Comparison of ENCODE assay signal across 17 cellular contexts in genomic region chr16:72860726-72861562, GRCh38.
"Had no signal": no experiment of that assay in that cellular context is flagged by ENCODE, and none has a peak within 500 bp of the region (broad histone marks: within the 10 kb centered on the region; RNA-seq: fewer than 3 reads in every experiment).

No MANE protein-coding gene starts in this region.

- H3K27ac Mint-ChIP-seq: activated naive CD4-positive, alpha-beta T cell treated with anti-CD3 and anti-CD28 coated beads, Interleukin-2, amount 10 ng/mL, durations not matched to agents 7 days and 5 days; activated T-helper 2 cell treated with anti-CD3 and anti-CD28 coated beads, Interferon-gamma antibody, Interleukin-2, Interleukin-4, amounts not matched to agents 10 μg/mL and 5 μg/mL and 100 μg/mL, durations not matched to agents 14 hours and 24 hours and 36 hours; T-helper 17 cell had no signal

- H3K27me3 ChIP-seq: stomach, testis, uterus had no signal

- H3K4me1 ChIP-seq: parathyroid adenoma, testis, uterus had no signal

- H3K27ac ChIP-seq: parathyroid adenoma, testis, WERI-Rb-1 had no signal

- H3K4me3 Mint-ChIP-seq: activated naive CD4-positive, alpha-beta T cell treated with anti-CD3 and anti-CD28 coated beads, Interleukin-2, amount 10 ng/mL, durations not matched to agents 7 days and 5 days; T-helper 17 cell had no signal

- ATAC-seq: T-helper 17 cell had no signal

- H3K4me1 Mint-ChIP-seq: T-helper 17 cell had no signal

- H3K36me3 Mint-ChIP-seq: activated naive CD4-positive, alpha-beta T cell treated with anti-CD3 and anti-CD28 coated beads, Interleukin-2, amount 10 ng/mL, durations not matched to agents 7 days and 5 days had no signal

- H3K9me3 Mint-ChIP-seq: activated naive CD4-positive, alpha-beta T cell treated with anti-CD3 and anti-CD28 coated beads, Interleukin-2, amount 10 ng/mL, durations not matched to agents 7 days and 5 days; activated T-helper 2 cell treated with anti-CD3 and anti-CD28 coated beads, Interferon-gamma antibody, Interleukin-2, Interleukin-4, amounts not matched to agents 10 μg/mL and 5 μg/mL and 100 μg/mL, durations not matched to agents 14 hours and 24 hours and 36 hours had no signal

- H3K36me3 ChIP-seq: uterus, WERI-Rb-1 had no signal

- H3K4me3 ChIP-seq: lung, stomach, testis, uterus had no signal

- H3K9me3 ChIP-seq: stomach, testis, uterus had no signal

- DNase-seq: activated CD4-positive, alpha-beta T cell treated with anti-CD3 and anti-CD28 coated beads, Interleukin-2, amount 50 U/mL, for 48 hours; activated naive CD4-positive, alpha-beta T cell treated with anti-CD3 and anti-CD28 coated beads, Interleukin-2, amount 10 ng/mL, durations not matched to agents 7 days and 5 days; central memory CD4-positive, alpha-beta T cell; effector memory CD4-positive, alpha-beta T cell; foreskin fibroblast; kidney glomerular epithelial cell; midbrain; stimulated activated CD4-positive, alpha-beta T cell treated with anti-CD3 and anti-CD28 coated beads, Interleukin-12 subunit alpha, Interleukin-12 subunit beta, amount 100 ng/mL, for 4 hours; stimulated activated CD4-positive, alpha-beta T cell treated with anti-CD3 and anti-CD28 coated beads, Interleukin-2, amount 100 ng/mL, for 24 hours; stomach; T-helper 17 cell; testis; uterus; WERI-Rb-1 had no signal
